ENCODE assay signal across 17 cellular contexts in genomic region chr2:152552868-152553267, GRCh38.
A peak's percentile ranks its signal among the peaks of the same experiment; 100 is the strongest.
DNase-seq lines count a peak whose midpoint lies in the region; ATAC-seq, FAIRE-seq and TF ChIP-seq lines count a peak whose summit lies in the region.
"Had no signal": no experiment of that assay in that cellular context is flagged by ENCODE, and none has a peak within 500 bp of the region (broad histone marks: within the 10 kb centered on the region; RNA-seq: fewer than 3 reads in every experiment).

No MANE protein-coding gene starts in this region.

- POLR2A ChIA-PET in PC-9 (lab: Charles Lee; ENCODE audit: unreplicated experiment) = no interaction called here

- intact Hi-C loops in upper lobe of right lung (cut with DNase I) = no loop called here
- intact Hi-C loops in PC-9 (cut with micrococcal nuclease; ENCODE audit: unreplicated experiment) = no loop called here

- no peak overlapping the region for H2AFZ ChIP-seq in PC-9

- H3K27me3 ChIP-seq in upper lobe of right lung (no peaks in the 10 kb centered on the region), PC-9 (ENCODE audit: insufficient read depth, low read depth) (no peaks in the 10 kb centered on the region)
- H3K27me3 ChIP-seq: SJSA1 had no signal

- no peaks in the 10 kb centered on the region for H3K9me2 ChIP-seq in PC-9 (ENCODE audit: insufficient read depth)

- H3K36me3 ChIP-seq in upper lobe of right lung (no peaks in the 10 kb centered on the region), PC-9 (ENCODE audit: low read depth) (no peaks in the 10 kb centered on the region)
- H3K36me3 ChIP-seq: SJSA1 had no signal

- H3F3A ChIP-seq in PC-9 (ENCODE audit: insufficient read depth, low read depth) = no peaks in the 10 kb centered on the region

- H3K4me2 ChIP-seq in PC-9 = no peak overlapping the region

- peak; percentile 68 for ATAC-seq in upper lobe of right lung
- ATAC-seq: K562 had no signal

- H3K9me3 ChIP-seq in upper lobe of right lung (no peaks in the 10 kb centered on the region), PC-9 (ENCODE audit: insufficient read depth, low read depth) (no peaks in the 10 kb centered on the region)
- H3K9me3 ChIP-seq: SJSA1 had no signal

- H3K4me1 ChIP-seq in upper lobe of right lung (no peaks in the 10 kb centered on the region), PC-9 (replicated peaks; ENCODE audit: insufficient read depth) (no peaks in the 10 kb centered on the region)

- H3K4me3 ChIP-seq in upper lobe of right lung (no peak overlapping the region), PC-9 (no peak overlapping the region)
- H3K4me3 ChIP-seq: K562, SJSA1 had no signal

- no peaks in the 10 kb centered on the region for H4K20me1 ChIP-seq in PC-9 (ENCODE audit: insufficient read depth)

- FAIRE-seq in H54 (lab: Jason Lieb, UNC) (peak; percentile 66), RCC 7860 (lab: Jason Lieb, UNC) (peak; percentile 30)
- FAIRE-seq: GM19239, K562 had no signal

- no peak overlapping the region for H3K27ac ChIP-seq in upper lobe of right lung
- no peak overlapping the region for H3K27ac ChIP-seq in PC-9
- H3K27ac ChIP-seq: C4-2B, SJSA1 had no signal

- no TSS peak for BruUV-seq in PC-9 (replicated peaks; lab: Mats Ljungman, UMichigan)

- no peak for TF ChIP-seq CTCF in upper lobe of right lung (IDR thresholded peaks at IDR 0.05)
- TF ChIP-seq CTCF in PC-9 (conservative IDR thresholded peaks at IDR 0.05) = no peak

- no peaks in the 10 kb centered on the region for H3K79me2 ChIP-seq in PC-9 (ENCODE audit: low read depth)

- no peak for TF ChIP-seq POLR2A in H54 (IDR thresholded peaks at IDR 0.05; ENCODE audit: low read depth, low read length)

- CTCF ChIA-PET in PC-9 (lab: Charles Lee) = no interaction called here

- DNase-seq in H54 (ENCODE audit: insufficient read length, low spot score) (no peak), RCC 7860 (ENCODE audit: low spot score) (peak; percentile 5), glomerular visceral epithelial cell (ENCODE audit: extremely low spot score) (peak; percentile 38), upper lobe of right lung (no peak), PC-9 (no peak), OCI-M2 (lab: John Stamatoyannopoulos, UW; ENCODE audit: unreplicated experiment) (no peak)
- no peak for DNase-seq in stimulated activated CD4-positive, alpha-beta T cell treated with anti-CD3 and anti-CD28 coated beads, Interleukin-2, amount 100 ng/mL, for 24 hours
- DNase-seq: DMS 273 treated with DMSO at 0.1 percent for 48 hours, DND-41, GOT3, NCI-H1417 treated with DMSO at 0.1 percent for 48 hours, NCI-H187 treated with DMSO at 0.1 percent for 48 hours, NCI-H2227 treated with DMSO at 0.1 percent for 48 hours had no signal

Comparison
In these comparisons a context has a peak if more than half of its experiments do, and no peak if none do; other contexts are left out.
1. DNase-seq: peak in RCC 7860 (single experiment) and glomerular visceral epithelial cell (single experiment); none in H54 (single experiment), upper lobe of right lung (single experiment), PC-9 (0 of 2), OCI-M2 (single experiment) and stimulated activated CD4-positive, alpha-beta T cell treated with anti-CD3 and anti-CD28 coated beads, Interleukin-2, amount 100 ng/mL, for 24 hours (0 of 2).